Comparison of ENCODE assay signal across 8 cellular contexts in the genomic region with DNA sequence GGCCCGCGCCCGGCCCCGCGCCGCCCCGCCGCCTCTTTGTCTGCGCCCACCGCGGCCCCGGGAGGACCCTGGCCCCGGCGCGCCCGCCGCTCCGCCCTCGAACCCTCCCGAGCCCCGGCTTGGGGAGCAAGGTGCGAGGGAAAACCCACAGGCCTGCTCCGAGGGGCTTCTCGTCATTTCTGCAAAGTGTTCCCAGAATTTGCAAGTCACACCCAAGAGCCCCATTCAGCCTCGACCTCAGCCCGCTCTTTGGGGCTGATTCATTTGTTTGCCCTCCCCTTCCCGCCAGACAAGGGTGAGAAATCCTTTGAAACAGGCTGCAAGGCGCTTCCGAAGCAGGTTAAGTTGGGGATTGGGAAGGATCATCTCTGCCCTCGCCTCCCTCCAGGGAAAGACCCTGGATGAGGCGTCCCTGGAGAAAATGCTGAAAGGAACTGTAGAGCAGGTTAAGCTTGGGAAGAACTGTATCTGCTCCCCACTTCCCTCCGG. TPM values are rescaled to one million over a fixed set of nuclear protein-coding genes. Genes with fewer than 3 reads are reported as not detected.
DNase-seq lines count a peak whose midpoint lies in the region; ATAC-seq and TF ChIP-seq lines count a peak whose summit lies in the region.

No MANE protein-coding gene starts in this region.

- TF ChIP-seq EP300 in esophagus muscularis mucosa (IDR thresholded peaks at IDR 0.05): no peak

- peaks cover 23 to 49% (median 48%) of the 10 kb centered on the region in 4 donors for H3K4me1 ChIP-seq in esophagus muscularis mucosa

- H3K9me3 ChIP-seq in esophagus muscularis mucosa: no peaks in the 10 kb centered on the region

- TF ChIP-seq POLR2A in esophagus muscularis mucosa (IDR thresholded peaks at IDR 0.05; ENCODE audit: low read depth): no peak

- H3K27ac ChIP-seq in esophagus muscularis mucosa (replicated peaks in 1 of 4): peak overlapping the region; percentile 99 to 100 (median 100)

- H3K27me3 Mint-ChIP-seq in neural crest cell (ENCODE audit: low read depth): no peaks in the 10 kb centered on the region
- no peaks in the 10 kb centered on the region for H3K27me3 Mint-ChIP-seq in type B pancreatic cell

- no peak for ATAC-seq in HG02870 (IDR thresholded peaks at IDR 0.05; ENCODE audit: unreplicated experiment)

- no peak for TF ChIP-seq CTCF in esophagus muscularis mucosa (IDR thresholded peaks at IDR 0.05)
- no peak for TF ChIP-seq CTCF in neural crest cell (conservative IDR thresholded peaks at IDR 0.05)
- no peak for TF ChIP-seq CTCF in type B pancreatic cell (conservative IDR thresholded peaks at IDR 0.05)

- peak overlapping the region; percentile 78 to 100 (median 92) for H3K4me3 ChIP-seq in esophagus muscularis mucosa

- no peaks in the 10 kb centered on the region for H3K9me3 Mint-ChIP-seq in neural crest cell
- no peaks in the 10 kb centered on the region for H3K9me3 Mint-ChIP-seq in type B pancreatic cell

- no peaks in the 10 kb centered on the region for H3K27me3 ChIP-seq in esophagus muscularis mucosa

- WGBS in esophagus muscularis mucosa: 0% methylated on average over 2 of the region's 32 CpGs

- intact Hi-C loops in esophagus muscularis mucosa (cut with DNase I): loop anchor here (2.0 kb wide), 1 partner anchor 22 kb away; no protein-coding TSS in a partner anchor

- H3K36me3 Mint-ChIP-seq in neural crest cell (ENCODE audit: low read depth) (no peaks in the 10 kb centered on the region), type B pancreatic cell (peaks cover 3% of the 10 kb centered on the region)

- peak; percentile 9 for DNase-seq in activated gamma-delta T cell treated with Interleukin-2 at 50 U/mL for 16 hours
- no peak for DNase-seq in activated gamma-delta T cell (lab: John Stamatoyannopoulos, UW)
- DNase-seq in NCI-H1105 treated with DMSO at 0.1 percent for 48 hours (lab: John Stamatoyannopoulos, UW): peak; percentile 62
- peak; percentile 79 for DNase-seq in activated CD8-positive, alpha-beta memory T cell treated with anti-CD3 and anti-CD28 coated beads for 24 hours
- DNase-seq in esophagus muscularis mucosa (ENCODE audit: extremely low spot score): no peak
- DNase-seq in neural crest cell (ENCODE audit: low read depth, low spot score): no peak
- DNase-seq in type B pancreatic cell (ENCODE audit: extremely low spot score, unreplicated experiment): peak; percentile 68

- H3K4me1 Mint-ChIP-seq in neural crest cell: peaks cover 36% of the 10 kb centered on the region
- H3K4me1 Mint-ChIP-seq in type B pancreatic cell (ENCODE audit: unreplicated experiment): peaks cover 15% of the 10 kb centered on the region

- H3K36me3 ChIP-seq in esophagus muscularis mucosa: no peaks in the 10 kb centered on the region

- peak overlapping the region; percentile 98 for H3K4me3 Mint-ChIP-seq in neural crest cell
- peak overlapping the region; percentile 89 for H3K4me3 Mint-ChIP-seq in type B pancreatic cell

- peak overlapping the region; percentile 99 for H3K27ac Mint-ChIP-seq in neural crest cell (ENCODE audit: unreplicated experiment)
- peak overlapping the region; percentile 96 for H3K27ac Mint-ChIP-seq in type B pancreatic cell

RNA-seq across cellular contexts. Expression of gene CLIP1, which starts 0.3 kb away (rescaled TPM):
- total RNA-seq in esophagus muscularis mucosa: 100 to 1,000 TPM; 234 to 263 (median 250) TPM
- total RNA-seq in neural crest cell: 55.8 and 56.9 TPM in 2 replicates
- total RNA-seq in type B pancreatic cell (ENCODE audit: low replicate concordance): 59.1 and 119 TPM in 2 replicates

Comparison
In these comparisons a context has a peak if more than half of its experiments do, and no peak if none do; other contexts are left out.
1. DNase-seq: peak in activated gamma-delta T cell treated with Interleukin-2 at 50 U/mL for 16 hours (single experiment), NCI-H1105 treated with DMSO at 0.1 percent for 48 hours (single experiment), activated CD8-positive, alpha-beta memory T cell treated with anti-CD3 and anti-CD28 coated beads for 24 hours (single experiment) and type B pancreatic cell (single experiment); none in activated gamma-delta T cell (single experiment), esophagus muscularis mucosa (single experiment) and neural crest cell (single experiment).